Comparison of ENCODE assay signal across 20 cellular contexts in genomic region chr20:57663241-57663640, GRCh38. TPM values are rescaled to one million over a fixed set of nuclear protein-coding genes. Genes with fewer than 3 reads are reported as not detected.
A peak's percentile ranks its signal among the peaks of the same experiment; 100 is the strongest.
DNase-seq lines count a peak whose midpoint lies in the region; ATAC-seq and TF ChIP-seq lines count a peak whose summit lies in the region.
"Had no signal": no experiment of that assay in that cellular context is flagged by ENCODE, and none has a peak within 500 bp of the region (broad histone marks: within the 10 kb centered on the region; RNA-seq: fewer than 3 reads in every experiment).

No MANE protein-coding gene starts in this region.

- H3K36me3 ChIP-seq in H7 (replicated peaks; ENCODE audit: control insufficient read depth, insufficient read depth, low read length): peaks cover 4% of the 10 kb centered on the region
- no peaks in the 10 kb centered on the region for H3K36me3 ChIP-seq in ovary
- peaks cover 0 to 16% of the 10 kb centered on the region in 2 donors for H3K36me3 ChIP-seq in gastroesophageal sphincter

- no peak overlapping the region for H3K4me3 ChIP-seq in H7 (ENCODE audit: insufficient read depth, low read depth, low read length)
- H3K4me3 ChIP-seq in ovary: no peak overlapping the region
- H3K4me3 ChIP-seq in gastroesophageal sphincter: no peak overlapping the region

- DNase-seq in 8988T (peak; percentile 20), H7 (peak; percentile 31), cardiac septum (ENCODE audit: low spot score) (peak; percentile 15), ovary (peak in 4 of 5 donors; percentile 9 to 28 (median 12))
- DNase-seq: activated CD8-positive, alpha-beta memory T cell treated with anti-CD3 and anti-CD28 coated beads, Interleukin-2, amount 10 ng/mL, durations not matched to agents 7 days and 5 days; amniotic stem cell; effector memory CD4-positive, alpha-beta T cell; hippocampal formation; Karpas-422; mesendoderm; NCI-H1105; NCI-H526; T-helper 2 cell had no signal

- H3K27me3 ChIP-seq in H7 (ENCODE audit: control insufficient read depth, insufficient read depth, low read length) (no peaks in the 10 kb centered on the region), ovary (no peaks in the 10 kb centered on the region), gastroesophageal sphincter (no peaks in the 10 kb centered on the region)

- H3K27ac ChIP-seq in ovary (no peak overlapping the region), gastroesophageal sphincter (peak overlapping the region in 1 of 4 donors; percentile 46)

- ATAC-seq in gastroesophageal sphincter (no peak), esophagus mucosa (no peak), GM21723 (IDR thresholded peaks at IDR 0.05; ENCODE audit: unreplicated experiment) (no peak), GM19395 (IDR thresholded peaks at IDR 0.05; ENCODE audit: unreplicated experiment) (no peak)
- ATAC-seq: activated CD8-positive, alpha-beta memory T cell treated with anti-CD3 and anti-CD28 coated beads, Interleukin-2, amount 10 ng/mL, durations not matched to agents 7 days and 5 days; activated T-helper 17 cell treated with anti-CD3 and anti-CD28 coated beads, Interleukin-2, amount 50 U/mL, for 72 hours had no signal

- TF ChIP-seq POLR2A in ovary (IDR thresholded peaks at IDR 0.05) (no peak), gastroesophageal sphincter (IDR thresholded peaks at IDR 0.05) (no peak)

- no peak for TF ChIP-seq CTCF in ovary (IDR thresholded peaks at IDR 0.05)
- TF ChIP-seq CTCF in gastroesophageal sphincter (IDR thresholded peaks at IDR 0.05): no peak

- H3K9me3 ChIP-seq in ovary: no peaks in the 10 kb centered on the region
- H3K9me3 ChIP-seq in gastroesophageal sphincter: no peaks in the 10 kb centered on the region

- H3K4me1 ChIP-seq in ovary (ENCODE audit: insufficient read depth): peaks cover 14% of the 10 kb centered on the region
- H3K4me1 ChIP-seq in gastroesophageal sphincter: peaks cover 0 to 55% (median 6%) of the 10 kb centered on the region in 3 donors

- 90 to 94% (median 94%) methylated on average over 9 of the region's 9 CpGs for WGBS in ovary, 3 donors
- no CpG with 5 or more reads among the region's 9 CpGs for WGBS in gastroesophageal sphincter (ENCODE audit: low coverage in 1 of 2), 2 donors

- TF ChIP-seq EP300 in ovary (IDR thresholded peaks at IDR 0.05): no peak
- no peak for TF ChIP-seq EP300 in gastroesophageal sphincter (IDR thresholded peaks at IDR 0.05)

- intact Hi-C loops in cardiac septum (cut with DNase I): no loop called here
- intact Hi-C loops in ovary (cut with DNase I): no loop called here

RNA-seq across cellular contexts. Expression of gene ZBP1, which starts 43.0 kb away (rescaled TPM):
- not detected in 2 replicates for total RNA-seq in H7 (2014; rRNA removed; shearing (Covaris generic))
- 0.43 TPM for total RNA-seq in cardiac septum
- total RNA-seq in ovary: under 1 TPM in 3 of 7 donors, not detected in 4; 0.23 to 0.50 (median 0.24) TPM
- under 1 TPM; 0.12 to 0.92 TPM for polyA plus RNA-seq in ovary
- under 1 TPM in 2 of 4 donors, not detected in 2; 0.08 to 0.32 TPM for total RNA-seq in gastroesophageal sphincter
- total RNA-seq in esophagus mucosa: 0.44 TPM
- total RNA-seq: neural crest cell, renal cortical epithelial cell had no signal

RNA-seq across cellular contexts. Expression of gene PMEPA1, which starts 46.6 kb away (rescaled TPM):
- total RNA-seq in H7 (2014; rRNA removed; shearing (Covaris generic)): 17.8 and 25.1 TPM in 2 replicates
- total RNA-seq in cardiac septum: 34.8 TPM
- total RNA-seq in ovary: 10 to 100 TPM in 5 of 7 donors, 1 to 10 TPM in 2; 2.7 to 73.4 (median 17.6) TPM
- 10 to 100 TPM; 14.6 to 28.5 TPM for polyA plus RNA-seq in ovary
- 10 to 100 TPM in 3 of 4 donors, 1 to 10 TPM in 1; 9.6 to 47.5 (median 18.9) TPM for total RNA-seq in gastroesophageal sphincter
- total RNA-seq in esophagus mucosa: 2.7 TPM
